In the genomic region with DNA sequence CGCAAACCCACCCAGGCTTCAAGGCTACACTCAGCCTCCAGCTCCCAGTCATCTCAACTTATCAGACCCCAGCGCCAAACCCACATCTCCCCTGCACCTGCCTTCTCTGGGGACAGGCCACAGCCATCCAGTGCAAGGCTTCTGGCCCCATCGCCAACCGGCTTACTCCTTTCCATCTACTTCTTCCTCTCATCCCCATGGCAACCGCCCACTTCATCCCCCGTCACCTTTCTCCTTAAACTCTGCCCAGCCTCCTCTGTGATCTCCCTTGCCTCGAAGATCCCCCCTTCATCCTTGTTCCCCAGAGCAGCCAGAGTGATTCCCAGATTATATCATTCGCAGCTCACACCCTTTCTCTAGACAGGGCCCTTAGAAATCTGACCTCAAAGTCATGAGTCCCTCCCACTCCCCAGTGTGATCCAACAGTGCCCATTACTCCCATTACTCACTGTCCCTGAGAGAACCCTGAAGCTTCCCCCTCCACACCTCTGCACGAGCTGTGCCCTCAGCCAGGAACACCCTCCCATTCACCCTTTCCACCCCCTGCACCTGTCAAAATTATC, we compare ENCODE assay signal across 29 cellular contexts. TPM values are rescaled to one million over a fixed set of nuclear protein-coding genes. Genes with fewer than 3 reads are reported as not detected.
DNase-seq lines count a peak whose midpoint lies in the region; ATAC-seq, FAIRE-seq and TF ChIP-seq lines count a peak whose summit lies in the region.
"Had no signal": no experiment of that assay in that cellular context is flagged by ENCODE, and none has a peak within 500 bp of the region (broad histone marks: within the 10 kb centered on the region; RNA-seq: fewer than 3 reads in every experiment).

No MANE protein-coding gene starts in this region.

- no peaks in the 10 kb centered on the region for H3F3A ChIP-seq in DOHH2 (ENCODE audit: control insufficient read depth, insufficient read depth)

- H3K9me1 ChIP-seq in K562 (ENCODE audit: control insufficient read depth, insufficient read depth, low read length) = no peaks in the 10 kb centered on the region

- H3K36me3 ChIP-seq in BLaER1 treated with 17β-estradiol and CSF1 and Interleukin-3, amounts not matched to agents 10 nM and 100 nM = no peaks in the 10 kb centered on the region
- H3K36me3 ChIP-seq in DOHH2 (ENCODE audit: control insufficient read depth, low read length) (no peaks in the 10 kb centered on the region), K562 (ENCODE audit: control insufficient read depth, insufficient read depth, low read length) (no peaks in the 10 kb centered on the region), adrenal gland (replicated peaks in 1 of 2) (no peaks in the 10 kb centered on the region)
- H3K36me3 ChIP-seq: brain microvascular endothelial cell, heart right ventricle, MG63, transverse colon had no signal

- H3K4me1 Mint-ChIP-seq in naive thymus-derived CD8-positive, alpha-beta T cell = peaks cover 29 to 43% (median 36%) of the 10 kb centered on the region in 4 donors

- H3K4me1 ChIP-seq in BLaER1 treated with 17β-estradiol and CSF1 and Interleukin-3, amounts not matched to agents 10 nM and 100 nM = peaks cover 48 to 75% (median 65%) of the 10 kb centered on the region in 10 experiments
- peaks cover 15% of the 10 kb centered on the region for H3K4me1 ChIP-seq in DOHH2 (ENCODE audit: control insufficient read depth, low read length)
- peaks cover 6 to 41% of the 10 kb centered on the region in 2 experiments for H3K4me1 ChIP-seq in K562 (replicated peaks in 1 of 2; ENCODE audit: control insufficient read depth in 2 of 2, insufficient read depth in 2 of 2, low read length in 2 of 2)
- peaks cover 0 to 6% of the 10 kb centered on the region in 2 donors for H3K4me1 ChIP-seq in adrenal gland (replicated peaks in 1 of 2)
- H3K4me1 ChIP-seq: foreskin keratinocyte, parathyroid adenoma had no signal

- TF ChIP-seq CTCF in DOHH2 (IDR thresholded peaks at IDR 0.05; ENCODE audit: low read depth, low read length, poor library complexity, severe bottlenecking) (no peak), K562 (IDR thresholded peaks at IDR 0.05 in 2 of 3, conservative IDR thresholded peaks at IDR 0.05 in 1 of 3; ENCODE audit: insufficient read depth in 2 of 3, low read depth in 1 of 3, low read length in 3 of 3) (no peak), adrenal gland (IDR thresholded peaks at IDR 0.05) (no peak)

- H2AFZ ChIP-seq in K562 (ENCODE audit: low read depth, low read length) = no peak overlapping the region
- H2AFZ ChIP-seq: parathyroid adenoma had no signal

- 9% methylated on average over 9 of the region's 9 CpGs for WGBS in K562 (ENCODE audit: insufficient coverage, low coverage, missing lambda C conversion rate)
- 82 to 90% (median 84%) methylated on average over 8 to 9 of the region's 9 CpGs for WGBS in adrenal gland, 4 donors

- peak overlapping the region in 8 of 10 experiments; percentile 10 to 60 (median 40); a peak in 14 of 20 replicates for H3K4me3 ChIP-seq in BLaER1 treated with 17β-estradiol and CSF1 and Interleukin-3, amounts not matched to agents 10 nM and 100 nM
- peak overlapping the region; percentile 34 for H3K4me3 ChIP-seq in DOHH2 (ENCODE audit: low read length)
- H3K4me3 ChIP-seq in K562 = no peak overlapping the region
- H3K4me3 ChIP-seq in adrenal gland = no peak overlapping the region
- H3K4me3 ChIP-seq: MG63, transverse colon had no signal

- H3K9me3 Mint-ChIP-seq in naive thymus-derived CD8-positive, alpha-beta T cell = no peaks in the 10 kb centered on the region
- H3K9me3 Mint-ChIP-seq: activated T-helper 1 cell treated with anti-CD3 and anti-CD28 coated beads, Interleukin-12 subunit alpha, Interleukin-12 subunit beta, Interleukin-2, Interleukin-4 antibody, amounts not matched to agents 30 ng/mL and 10 ng/mL and 1 ng/mL, durations not matched to agents 14 hours and 24 hours and 36 hours; CD8-positive, alpha-beta memory T cell; HFFc6; stimulated activated naive CD8-positive, alpha-beta T cell treated with anti-CD3 and anti-CD28 coated beads, Interleukin-15, Interleukin-2, amounts not matched to agents 100 ng/mL and 50 ng/mL, for 24 hours had no signal

- no peaks in the 10 kb centered on the region for H3K9me2 ChIP-seq in DOHH2 (replicated peaks; ENCODE audit: control insufficient read depth, low read length)

- peaks cover 23 to 53% (median 49%) of the 10 kb centered on the region in 11 experiments for H3K27me3 ChIP-seq in BLaER1 treated with 17β-estradiol and CSF1 and Interleukin-3, amounts not matched to agents 10 nM and 100 nM
- H3K27me3 ChIP-seq in DOHH2 (ENCODE audit: control insufficient read depth, low read length) (peaks cover 32% of the 10 kb centered on the region), K562 (ENCODE audit: control insufficient read depth in 2 of 2, insufficient read depth in 2 of 2, low read length in 2 of 2) (peaks cover 0 to 10% of the 10 kb centered on the region in 2 experiments; a peak in 1 of 5 replicates), adrenal gland (peaks cover 3% of the 10 kb centered on the region)
- H3K27me3 ChIP-seq: MG63 had no signal

- peaks cover 0 to 8% (median 0%) of the 10 kb centered on the region in 11 experiments; a peak in 2 of 22 replicates for H4K20me1 ChIP-seq in BLaER1 treated with 17β-estradiol and CSF1 and Interleukin-3, amounts not matched to agents 10 nM and 100 nM
- H4K20me1 ChIP-seq in DOHH2 (ENCODE audit: control insufficient read depth, insufficient read depth, low read depth, low read length) = no peaks in the 10 kb centered on the region
- no peaks in the 10 kb centered on the region; the same call in 1 of the 2 replicates for H4K20me1 ChIP-seq in K562 (replicated peaks; ENCODE audit: control insufficient read depth, insufficient read depth, low read length)

- CTCF ChIA-PET in K562 (lab: Yijun Ruan, JAX; ENCODE audit: low intra/inter-chr PET ratio) = no interaction called here

- ATAC-seq in K562 (no peak), HG02763 (IDR thresholded peaks at IDR 0.05; ENCODE audit: unreplicated experiment) (no peak)
- peak in 1 of 2 donors; percentile 7 for ATAC-seq in naive thymus-derived CD8-positive, alpha-beta T cell
- ATAC-seq: foreskin keratinocyte had no signal

- BruUV-seq in K562 (replicated peaks; lab: Mats Ljungman, UMichigan) = no TSS peak

- FAIRE-seq in K562 (lab: Jason Lieb, UNC) = no peak

- TF ChIP-seq EP300 in K562 (IDR thresholded peaks at IDR 0.05; ENCODE audit: low read length) = no peak

- DNase-seq in K562 (ENCODE audit: extremely low read depth in 1 of 4, low spot score in 3 of 4) = no peak
- no peak for DNase-seq in naive thymus-derived CD8-positive, alpha-beta T cell
- DNase-seq in adrenal gland = no peak
- DNase-seq in NCI-H345 (lab: John Stamatoyannopoulos, UW) = no peak
- DNase-seq: activated CD8-positive, alpha-beta memory T cell treated with anti-CD3 and anti-CD28 coated beads, Interleukin-2, amount 10 ng/mL, durations not matched to agents 7 days and 5 days; brain microvascular endothelial cell; DMS153; effector memory CD4-positive, alpha-beta T cell; foreskin keratinocyte; GDM1; heart right ventricle; HFFc6; MG63; NCI-H1417; NCI-H2081 treated with DMSO at 0.1 percent for 48 hours; NCI-H510A treated with DMSO at 0.1 percent for 48 hours; stimulated activated CD4-positive, alpha-beta T cell treated with anti-CD3 and anti-CD28 coated beads, Interleukin-4, amount 100 ng/mL, for 4 hours; transverse colon had no signal

- H3K79me2 ChIP-seq in DOHH2 (ENCODE audit: control insufficient read depth, low read length) (no peaks in the 10 kb centered on the region), K562 (ENCODE audit: control insufficient read depth, insufficient read depth, low read length) (no peaks in the 10 kb centered on the region)
- H3K79me2 ChIP-seq: parathyroid adenoma had no signal

- no peaks in the 10 kb centered on the region for H3K9me3 ChIP-seq in BLaER1 treated with 17β-estradiol and CSF1 and Interleukin-3, amounts not matched to agents 10 nM and 100 nM (replicated peaks in 1 of 11)
- H3K9me3 ChIP-seq in DOHH2 (ENCODE audit: control insufficient read depth, insufficient read depth, low read length) (no peaks in the 10 kb centered on the region), K562 (replicated peaks; ENCODE audit: control insufficient read depth, insufficient read depth, low read depth, low read length) (no peaks in the 10 kb centered on the region), adrenal gland (replicated peaks in 1 of 3) (no peaks in the 10 kb centered on the region)
- H3K9me3 ChIP-seq: heart right ventricle, MG63, transverse colon had no signal

- H3K9ac ChIP-seq in BLaER1 treated with 17β-estradiol and CSF1 and Interleukin-3, amounts not matched to agents 10 nM and 100 nM = peak overlapping the region; percentile 41 to 70 (median 60); a peak in 21 of 22 replicates
- H3K9ac ChIP-seq in K562 (ENCODE audit: insufficient read depth in 1 of 2, low read depth in 2 of 2, low read length in 2 of 2) = no peak overlapping the region; a peak in 1 of 4 replicates
- H3K9ac ChIP-seq: parathyroid adenoma had no signal

- TF ChIP-seq POLR2A in K562 (conservative IDR thresholded peaks at IDR 0.05) (no peak), adrenal gland (IDR thresholded peaks at IDR 0.05) (no peak)

- peak overlapping the region; percentile 79 to 98 (median 87) for H3K4me2 ChIP-seq in BLaER1 treated with 17β-estradiol and CSF1 and Interleukin-3, amounts not matched to agents 10 nM and 100 nM
- H3K4me2 ChIP-seq in DOHH2 (ENCODE audit: low read length) (peak overlapping the region; percentile 57), K562 (ENCODE audit: insufficient read depth, low read length) (no peak overlapping the region)

- H3K27ac ChIP-seq in BLaER1 treated with 17β-estradiol and CSF1 and Interleukin-3, amounts not matched to agents 10 nM and 100 nM = peak overlapping the region in 9 of 11 experiments; percentile 15 to 76 (median 60); a peak in 16 of 22 replicates
- no peak overlapping the region for H3K27ac ChIP-seq in DOHH2 (ENCODE audit: low read depth, low read length)
- no peak overlapping the region for H3K27ac ChIP-seq in K562 (ENCODE audit: extremely low read depth, low read depth, low read length)
- no peak overlapping the region for H3K27ac ChIP-seq in adrenal gland
- H3K27ac ChIP-seq: brain microvascular endothelial cell, foreskin keratinocyte, parathyroid adenoma, transverse colon had no signal

- TF ChIP-seq RAD21 in K562 (CRISPR knock-in tag; conservative IDR thresholded peaks at IDR 0.05 in 1 of 2, IDR thresholded peaks at IDR 0.05 in 1 of 2) = no peak

- peak overlapping the region in 7 of 10 donors; percentile 24 to 77 (median 47) for H3K27ac Mint-ChIP-seq in naive thymus-derived CD8-positive, alpha-beta T cell
- H3K27ac Mint-ChIP-seq: activated CD8-positive, alpha-beta memory T cell treated with anti-CD3 and anti-CD28 coated beads, Interleukin-2, amount 10 ng/mL, durations not matched to agents 7 days and 5 days; activated T-helper 1 cell treated with anti-CD3 and anti-CD28 coated beads, Interleukin-12 subunit alpha, Interleukin-12 subunit beta, Interleukin-2, Interleukin-4 antibody, amounts not matched to agents 30 ng/mL and 10 ng/mL and 1 ng/mL, durations not matched to agents 14 hours and 24 hours and 36 hours; HFFc6 had no signal

- in situ Hi-C loops in K562 (cut with MboI) = no loop called here

- peaks cover 19 to 40% (median 30%) of the 10 kb centered on the region in 5 donors for H3K27me3 Mint-ChIP-seq in naive thymus-derived CD8-positive, alpha-beta T cell

- POLR2A ChIA-PET in K562 (lab: Yijun Ruan, JAX) = interaction anchor here (1.2 kb wide), 1 partner anchor 10 kb away, joined by 4 read pairs; no protein-coding TSS in a partner anchor
- POLR2A ChIA-PET in naive thymus-derived CD8-positive, alpha-beta T cell (lab: Charles Lee) = interaction anchor here (1.1 to 5.7 kb wide), 2 partner anchors 9 to 14 kb away, joined by 4 to 35 read pairs; no protein-coding TSS in a partner anchor

- H3K36me3 Mint-ChIP-seq in naive thymus-derived CD8-positive, alpha-beta T cell = no peaks in the 10 kb centered on the region
- H3K36me3 Mint-ChIP-seq: activated CD8-positive, alpha-beta memory T cell treated with anti-CD3 and anti-CD28 coated beads, Interleukin-2, amount 10 ng/mL, durations not matched to agents 7 days and 5 days had no signal

- intact Hi-C loops in K562 (cut with micrococcal nuclease) = no loop called here
- intact Hi-C loops in adrenal gland (cut with DNase I) = no loop called here

- peak overlapping the region in 6 of 10 donors; percentile 10 to 79 (median 48) for H3K4me3 Mint-ChIP-seq in naive thymus-derived CD8-positive, alpha-beta T cell
- H3K4me3 Mint-ChIP-seq: activated CD8-positive, alpha-beta memory T cell treated with anti-CD3 and anti-CD28 coated beads, Interleukin-2, amount 10 ng/mL, durations not matched to agents 7 days and 5 days; activated T-helper 1 cell treated with anti-CD3 and anti-CD28 coated beads, Interleukin-12 subunit alpha, Interleukin-12 subunit beta, Interleukin-2, Interleukin-4 antibody, amounts not matched to agents 30 ng/mL and 10 ng/mL and 1 ng/mL, durations not matched to agents 14 hours and 24 hours and 36 hours; HFFc6 had no signal

RNA-seq across cellular contexts. Expression of gene COL8A2, which starts 2.5 kb away (rescaled TPM):
- total RNA-seq in K562 (2011; cell fraction: chromatin; rRNA removed; ENCODE audit: low replicate concordance) = 0.07 and 0.11 TPM in 2 replicates
- 0.13 and 0.17 TPM in 2 replicates for total RNA-seq in K562 (2011; cell fraction: nucleolus; rRNA removed)
- 0.07 TPM in 1 of 2 replicates, not detected in the other for total RNA-seq in K562 (2011; cell fraction: nucleoplasm; rRNA removed)
- total RNA-seq in K562 (2014; rRNA removed) = 0.14 TPM in 1 of 2 replicates, not detected in the other
- total RNA-seq in K562 (2014; rRNA removed; fragmentation: Illumina TruSeq; extraction: Trizol) = 0.03 TPM in 1 of 2 replicates, not detected in the other
- total RNA-seq in K562 (2015; rRNA removed; fragmentation: Illumina TruSeq; extraction: Trizol) = not detected in 2 replicates
- 0.04 and 0.09 TPM in 2 replicates for total RNA-seq in K562 (2021)
- polyA plus RNA-seq in K562 (2011; rRNA removed) = 0.04 TPM in 2 replicates
- polyA plus RNA-seq in K562 (2011; cell fraction: cytosol; rRNA removed) = 0.09 TPM in 1 of 2 replicates, not detected in the other
- 0.11 TPM in 1 of 2 replicates, not detected in the other for polyA plus RNA-seq in K562 (2011; cell fraction: nucleus; rRNA removed)
- 0.01 and 0.07 TPM in 2 replicates for polyA plus RNA-seq in K562 (2012)
- polyA plus RNA-seq in K562 (2014; fragmentation: Illumina TruSeq; extraction: Trizol) = 0.07 TPM in 1 of 2 replicates, not detected in the other
- not detected for polyA plus RNA-seq in K562 (2014; fragmentation: Nextera tagmentation; extraction: Ambion mirVana)
- 0.03 TPM in 1 of 2 replicates, not detected in the other for polyA plus RNA-seq in K562 (2014; rRNA removed)
- polyA minus RNA-seq in K562 (2011; rRNA and poly(A)+ RNA removed) = not detected in 2 replicates
- not detected in 2 replicates for polyA minus RNA-seq in K562 (2011; cell fraction: cytosol; rRNA and poly(A)+ RNA removed)
- polyA minus RNA-seq in K562 (2011; cell fraction: nucleus; rRNA and poly(A)+ RNA removed) = 0.13 TPM in 1 of 2 replicates, not detected in the other
- under 1 TPM; 0.22 to 0.31 TPM for total RNA-seq in naive thymus-derived CD8-positive, alpha-beta T cell
- under 1 TPM; 0.07 to 0.22 (median 0.15) TPM for polyA plus RNA-seq in naive thymus-derived CD8-positive, alpha-beta T cell
- total RNA-seq in adrenal gland = 1 to 10 TPM in 6 of 8 donors, under 1 TPM in 2; 0.74 to 6.6 (median 2.8) TPM
- 1 to 10 TPM in 2 of 3 donors, under 1 TPM in 1; 0.66 to 2.3 (median 1.2) TPM for polyA plus RNA-seq in adrenal gland
- total RNA-seq: activated CD8-positive, alpha-beta memory T cell treated with anti-CD3 and anti-CD28 coated beads, Interleukin-2, amount 10 ng/mL, durations not matched to agents 7 days and 5 days had no signal
- polyA plus RNA-seq: CD8-positive, alpha-beta memory T cell; neural cell had no signal

RNA-seq across cellular contexts. Expression of gene TRAPPC3, which starts 26.7 kb away (rescaled TPM):
- total RNA-seq in K562 (2011; cell fraction: chromatin; rRNA removed; ENCODE audit: low replicate concordance) = 60.6 and 88.2 TPM in 2 replicates
- total RNA-seq in K562 (2011; cell fraction: nucleolus; rRNA removed) = 67.4 and 71.0 TPM in 2 replicates
- total RNA-seq in K562 (2011; cell fraction: nucleoplasm; rRNA removed) = 76.7 and 96.0 TPM in 2 replicates
- total RNA-seq in K562 (2014; rRNA removed) = 132 and 141 TPM in 2 replicates
- total RNA-seq in K562 (2014; rRNA removed; fragmentation: Illumina TruSeq; extraction: Trizol) = 109 and 114 TPM in 2 replicates
- 112 and 115 TPM in 2 replicates for total RNA-seq in K562 (2015; rRNA removed; fragmentation: Illumina TruSeq; extraction: Trizol)
- total RNA-seq in K562 (2021) = 83.4 and 90.9 TPM in 2 replicates
- 128 and 141 TPM in 2 replicates for polyA plus RNA-seq in K562 (2011; rRNA removed)
- 75.6 and 128 TPM in 2 replicates for polyA plus RNA-seq in K562 (2011; cell fraction: cytosol; rRNA removed)
- 80.4 and 107 TPM in 2 replicates for polyA plus RNA-seq in K562 (2011; cell fraction: nucleus; rRNA removed)
- 109 and 110 TPM in 2 replicates for polyA plus RNA-seq in K562 (2012)
- 127 and 140 TPM in 2 replicates for polyA plus RNA-seq in K562 (2014; fragmentation: Illumina TruSeq; extraction: Trizol)
- 10 to 100 TPM; 20.6 to 41.8 TPM for polyA plus RNA-seq in K562 (2014; fragmentation: Nextera tagmentation; extraction: Ambion mirVana)
- polyA plus RNA-seq in K562 (2014; rRNA removed) = 119 and 142 TPM in 2 replicates
- polyA minus RNA-seq in K562 (2011; rRNA and poly(A)+ RNA removed) = 47.8 and 54.0 TPM in 2 replicates
- 29.4 and 32.5 TPM in 2 replicates for polyA minus RNA-seq in K562 (2011; cell fraction: cytosol; rRNA and poly(A)+ RNA removed)
- polyA minus RNA-seq in K562 (2011; cell fraction: nucleus; rRNA and poly(A)+ RNA removed) = 18.6 and 31.1 TPM in 2 replicates
- 10 to 100 TPM; 44.6 to 53.7 TPM for total RNA-seq in naive thymus-derived CD8-positive, alpha-beta T cell
- 100 to 1,000 TPM in 2 of 3 donors, 10 to 100 TPM in 1; 99.9 to 115 (median 110) TPM for polyA plus RNA-seq in naive thymus-derived CD8-positive, alpha-beta T cell
- total RNA-seq in adrenal gland = 100 to 1,000 TPM in 6 of 8 donors, 10 to 100 TPM in 2; 74.6 to 182 (median 133) TPM
- polyA plus RNA-seq in adrenal gland = 100 to 1,000 TPM in 1 of 3 donors, 10 to 100 TPM in 2; 54.0 to 106 (median 65.1) TPM

RNA-seq across cellular contexts. Expression of gene MAP7D1, which starts 33.4 kb away (rescaled TPM):
- total RNA-seq in K562 (2011; cell fraction: chromatin; rRNA removed; ENCODE audit: low replicate concordance) = 28.8 and 80.6 TPM in 2 replicates
- total RNA-seq in K562 (2011; cell fraction: nucleolus; rRNA removed) = 47.5 and 62.2 TPM in 2 replicates
- total RNA-seq in K562 (2011; cell fraction: nucleoplasm; rRNA removed) = 37.8 and 52.2 TPM in 2 replicates
- 72.8 and 74.4 TPM in 2 replicates for total RNA-seq in K562 (2014; rRNA removed)
- 17.4 and 20.8 TPM in 2 replicates for total RNA-seq in K562 (2014; rRNA removed; fragmentation: Illumina TruSeq; extraction: Trizol)
- 34.5 and 37.8 TPM in 2 replicates for total RNA-seq in K562 (2015; rRNA removed; fragmentation: Illumina TruSeq; extraction: Trizol)
- total RNA-seq in K562 (2021) = 101 and 108 TPM in 2 replicates
- 17.2 and 18.4 TPM in 2 replicates for polyA plus RNA-seq in K562 (2011; rRNA removed)
- 14.6 and 28.7 TPM in 2 replicates for polyA plus RNA-seq in K562 (2011; cell fraction: cytosol; rRNA removed)
- 34.1 and 46.2 TPM in 2 replicates for polyA plus RNA-seq in K562 (2011; cell fraction: nucleus; rRNA removed)
- polyA plus RNA-seq in K562 (2012) = 51.5 and 56.5 TPM in 2 replicates
- 49.2 and 53.7 TPM in 2 replicates for polyA plus RNA-seq in K562 (2014; fragmentation: Illumina TruSeq; extraction: Trizol)
- polyA plus RNA-seq in K562 (2014; fragmentation: Nextera tagmentation; extraction: Ambion mirVana) = 1 to 10 TPM; 3.6 to 4.4 TPM
- polyA plus RNA-seq in K562 (2014; rRNA removed) = 53.8 and 54.7 TPM in 2 replicates
- 8.2 and 9.2 TPM in 2 replicates for polyA minus RNA-seq in K562 (2011; rRNA and poly(A)+ RNA removed)
- polyA minus RNA-seq in K562 (2011; cell fraction: cytosol; rRNA and poly(A)+ RNA removed) = 31.8 and 55.1 TPM in 2 replicates
- 13.1 and 14.8 TPM in 2 replicates for polyA minus RNA-seq in K562 (2011; cell fraction: nucleus; rRNA and poly(A)+ RNA removed)
- total RNA-seq in naive thymus-derived CD8-positive, alpha-beta T cell = 100 to 1,000 TPM; 266 to 275 TPM
- polyA plus RNA-seq in naive thymus-derived CD8-positive, alpha-beta T cell = 10 to 100 TPM; 13.3 to 67.1 (median 20.1) TPM
- 100 to 1,000 TPM in 1 of 8 donors, 10 to 100 TPM in 7; 60.2 to 121 (median 76.8) TPM for total RNA-seq in adrenal gland
- 10 to 100 TPM; 39.7 to 79.9 (median 47.2) TPM for polyA plus RNA-seq in adrenal gland

RNA-seq across cellular contexts. Expression of gene ADPRS, which starts 33.9 kb away (rescaled TPM):
- 6.1 and 18.5 TPM in 2 replicates for total RNA-seq in K562 (2011; cell fraction: chromatin; rRNA removed; ENCODE audit: low replicate concordance)
- 17.3 and 17.4 TPM in 2 replicates for total RNA-seq in K562 (2011; cell fraction: nucleolus; rRNA removed)
- total RNA-seq in K562 (2011; cell fraction: nucleoplasm; rRNA removed) = 12.3 and 12.6 TPM in 2 replicates
- total RNA-seq in K562 (2014; rRNA removed) (40.0 and 52.5 TPM in 2 replicates), K562 (2014; rRNA removed; fragmentation: Illumina TruSeq; extraction: Trizol) (15.1 and 21.2 TPM in 2 replicates), K562 (2015; rRNA removed; fragmentation: Illumina TruSeq; extraction: Trizol) (26.7 and 27.4 TPM in 2 replicates), K562 (2021) (30.9 and 33.4 TPM in 2 replicates), adrenal gland (10 to 100 TPM; 43.3 to 84.5 (median 54.8) TPM)
- polyA plus RNA-seq in K562 (2011; rRNA removed) (34.4 and 37.0 TPM in 2 replicates), K562 (2014; fragmentation: Illumina TruSeq; extraction: Trizol) (25.2 and 26.7 TPM in 2 replicates), K562 (2014; fragmentation: Nextera tagmentation; extraction: Ambion mirVana) (1 to 10 TPM; 5.9 to 8.4 TPM), K562 (2014; rRNA removed) (29.9 and 37.2 TPM in 2 replicates), adrenal gland (10 to 100 TPM; 40.1 to 42.3 (median 40.7) TPM)
- polyA plus RNA-seq in K562 (2011; cell fraction: cytosol; rRNA removed) = 43.8 and 51.3 TPM in 2 replicates
- 27.6 and 28.3 TPM in 2 replicates for polyA plus RNA-seq in K562 (2011; cell fraction: nucleus; rRNA removed)
- polyA plus RNA-seq in K562 (2012) = 24.0 and 26.0 TPM in 2 replicates
- polyA minus RNA-seq in K562 (2011; rRNA and poly(A)+ RNA removed) = 12.3 and 15.7 TPM in 2 replicates
- 12.0 and 12.3 TPM in 2 replicates for polyA minus RNA-seq in K562 (2011; cell fraction: cytosol; rRNA and poly(A)+ RNA removed)
- 4.6 and 6.2 TPM in 2 replicates for polyA minus RNA-seq in K562 (2011; cell fraction: nucleus; rRNA and poly(A)+ RNA removed)
- total RNA-seq in naive thymus-derived CD8-positive, alpha-beta T cell = 10 to 100 TPM; 28.3 to 30.4 TPM
- 10 to 100 TPM in 2 of 3 donors, 1 to 10 TPM in 1; 9.9 to 24.8 (median 11.5) TPM for polyA plus RNA-seq in naive thymus-derived CD8-positive, alpha-beta T cell

RNA-seq across cellular contexts. Expression of gene TEKT2, which starts 38.6 kb away (rescaled TPM):
- 0.62 TPM in 1 of 2 replicates, not detected in the other for total RNA-seq in K562 (2011; cell fraction: chromatin; rRNA removed; ENCODE audit: low replicate concordance)
- total RNA-seq in K562 (2011; cell fraction: nucleolus; rRNA removed) = 0.92 and 1.0 TPM in 2 replicates
- total RNA-seq in K562 (2011; cell fraction: nucleoplasm; rRNA removed) = 0.66 and 0.92 TPM in 2 replicates
- total RNA-seq in K562 (2014; rRNA removed) = 0.36 TPM in 1 of 2 replicates, not detected in the other
- total RNA-seq in K562 (2014; rRNA removed; fragmentation: Illumina TruSeq; extraction: Trizol) = 0.19 TPM in 1 of 2 replicates, not detected in the other
- 0.19 and 0.40 TPM in 2 replicates for total RNA-seq in K562 (2015; rRNA removed; fragmentation: Illumina TruSeq; extraction: Trizol)
- 0.60 and 0.78 TPM in 2 replicates for total RNA-seq in K562 (2021)
- 0.06 and 0.24 TPM in 2 replicates for polyA plus RNA-seq in K562 (2011; rRNA removed)
- 0.19 and 0.25 TPM in 2 replicates for polyA plus RNA-seq in K562 (2011; cell fraction: cytosol; rRNA removed)
- polyA plus RNA-seq in K562 (2011; cell fraction: nucleus; rRNA removed) = 0.41 and 0.68 TPM in 2 replicates
- polyA plus RNA-seq in K562 (2012) = 0.21 and 0.25 TPM in 2 replicates
- polyA plus RNA-seq in K562 (2014; fragmentation: Illumina TruSeq; extraction: Trizol) = 0.24 and 0.37 TPM in 2 replicates
- under 1 TPM; 0.08 to 0.14 TPM for polyA plus RNA-seq in K562 (2014; fragmentation: Nextera tagmentation; extraction: Ambion mirVana)
- 0.19 and 0.94 TPM in 2 replicates for polyA plus RNA-seq in K562 (2014; rRNA removed)
- polyA minus RNA-seq in K562 (2011; rRNA and poly(A)+ RNA removed) = not detected in 2 replicates
- not detected in 2 replicates for polyA minus RNA-seq in K562 (2011; cell fraction: cytosol; rRNA and poly(A)+ RNA removed)
- polyA minus RNA-seq in K562 (2011; cell fraction: nucleus; rRNA and poly(A)+ RNA removed) = 0.56 TPM in 1 of 2 replicates, not detected in the other
- not detected for total RNA-seq in naive thymus-derived CD8-positive, alpha-beta T cell
- polyA plus RNA-seq in naive thymus-derived CD8-positive, alpha-beta T cell = not detected
- total RNA-seq in adrenal gland = 1 to 10 TPM in 1 of 8 donors, under 1 TPM in 3, not detected in 4; 0.18 to 1.2 (median 0.72) TPM
- 1 to 10 TPM in 2 of 3 donors, under 1 TPM in 1; 0.40 to 4.0 (median 1.4) TPM for polyA plus RNA-seq in adrenal gland
- total RNA-seq: activated CD8-positive, alpha-beta memory T cell treated with anti-CD3 and anti-CD28 coated beads, Interleukin-2, amount 10 ng/mL, durations not matched to agents 7 days and 5 days; CD8-positive, alpha-beta memory T cell; heart right ventricle; HFFc6; left ventricle myocardium superior; RPMI7951; SK-MEL-5; transverse colon had no signal
- polyA plus RNA-seq: CD8-positive, alpha-beta memory T cell had no signal

Comparison
In these comparisons a context has a peak if more than half of its experiments do, and no peak if none do; other contexts are left out.
1. H3K27ac ChIP-seq: peak in BLaER1 treated with 17β-estradiol and CSF1 and Interleukin-3, amounts not matched to agents 10 nM and 100 nM (9 of 11); none in DOHH2 (single experiment), K562 (single experiment) and adrenal gland (0 of 5).
2. H3K4me3 ChIP-seq: peak in BLaER1 treated with 17β-estradiol and CSF1 and Interleukin-3, amounts not matched to agents 10 nM and 100 nM (8 of 10) and DOHH2 (single experiment); none in K562 (single experiment) and adrenal gland (0 of 4).
3. H3K9ac ChIP-seq: peak in BLaER1 treated with 17β-estradiol and CSF1 and Interleukin-3, amounts not matched to agents 10 nM and 100 nM (11 of 11); none in K562 (0 of 2).